In genomic region chr4:150782921-150783320, GRCh38 we compare ENCODE assay signal across 17 cellular contexts.
DNase-seq lines count a peak whose midpoint lies in the region; ATAC-seq and TF ChIP-seq lines count a peak whose summit lies in the region.
"Had no signal": no experiment of that assay in that cellular context is flagged by ENCODE, and none has a peak within 500 bp of the region (broad histone marks: within the 10 kb centered on the region; RNA-seq: fewer than 3 reads in every experiment).

No MANE protein-coding gene starts in this region.

- H3K79me2 ChIP-seq in DND-41 (ENCODE audit: insufficient read depth, low read length) (no peaks in the 10 kb centered on the region), mesendoderm (ENCODE audit: control insufficient read depth, insufficient read depth, low read length) (no peaks in the 10 kb centered on the region)

- no peaks in the 10 kb centered on the region for H3K36me3 ChIP-seq in DND-41 (ENCODE audit: insufficient read depth, low read length)
- no peaks in the 10 kb centered on the region for H3K36me3 ChIP-seq in mesendoderm (ENCODE audit: control insufficient read depth, insufficient read depth, low read length)
- H3K36me3 ChIP-seq: esophagus squamous epithelium had no signal

- no peaks in the 10 kb centered on the region for H3K9me3 Mint-ChIP-seq in central memory CD8-positive, alpha-beta T cell
- H3K9me3 Mint-ChIP-seq: dendritic cell treated with granulocyte-macrophage colony-stimulating factor and Interleukin-4, amounts not matched to agents 40 ng/mL and 50 ng/mL, for 4 days had no signal

- H3K4me1 ChIP-seq in DND-41 (ENCODE audit: insufficient read depth, low read length): no peaks in the 10 kb centered on the region
- peaks cover 6% of the 10 kb centered on the region for H3K4me1 ChIP-seq in mesendoderm (ENCODE audit: control insufficient read depth, low read depth, low read length)
- H3K4me1 ChIP-seq: esophagus squamous epithelium had no signal

- H3K27me3 ChIP-seq in DND-41 (ENCODE audit: insufficient read depth, low read length, poor library complexity) (no peaks in the 10 kb centered on the region), mesendoderm (ENCODE audit: insufficient read depth, low read length, poor library complexity) (no peaks in the 10 kb centered on the region)
- H3K27me3 ChIP-seq: esophagus squamous epithelium had no signal

- H3K4me3 Mint-ChIP-seq in central memory CD8-positive, alpha-beta T cell: no peak overlapping the region
- H3K4me3 Mint-ChIP-seq: activated CD8-positive, alpha-beta memory T cell treated with anti-CD3 and anti-CD28 coated beads, Interleukin-2, amount 10 ng/mL, durations not matched to agents 7 days and 5 days; dendritic cell treated with granulocyte-macrophage colony-stimulating factor and Interleukin-4, amounts not matched to agents 40 ng/mL and 50 ng/mL, for 4 days had no signal

- H3K4me2 ChIP-seq in DND-41 (ENCODE audit: insufficient read depth, low read length): no peak overlapping the region
- H3K4me2 ChIP-seq in mesendoderm (ENCODE audit: low read length): no peak overlapping the region

- H3K4ac ChIP-seq in mesendoderm (ENCODE audit: low read depth, low read length): no peak overlapping the region

- H3K9me3 ChIP-seq in DND-41 (ENCODE audit: insufficient read depth, low read length, severe bottlenecking): no peaks in the 10 kb centered on the region
- H3K9me3 ChIP-seq: esophagus squamous epithelium had no signal

- in situ Hi-C loops in GM13976 (cut with MboI; ENCODE audit: low sequenced_read_pairs, unreplicated experiment): no loop called here

- no peaks in the 10 kb centered on the region for H3K27me3 Mint-ChIP-seq in central memory CD8-positive, alpha-beta T cell
- H3K27me3 Mint-ChIP-seq: activated CD8-positive, alpha-beta memory T cell treated with anti-CD3 and anti-CD28 coated beads, Interleukin-2, amount 10 ng/mL, durations not matched to agents 7 days and 5 days; dendritic cell treated with granulocyte-macrophage colony-stimulating factor and Interleukin-4, amounts not matched to agents 40 ng/mL and 50 ng/mL, for 4 days had no signal

- no peak overlapping the region for H2AFZ ChIP-seq in DND-41 (ENCODE audit: low read depth, low read length)

- no peaks in the 10 kb centered on the region for H4K20me1 ChIP-seq in DND-41 (ENCODE audit: insufficient read depth, low read length)

- H3K9ac ChIP-seq in DND-41 (ENCODE audit: low read depth, low read length) (no peak overlapping the region), mesendoderm (ENCODE audit: low read length) (no peak overlapping the region)

- ATAC-seq in DND-41 (ENCODE audit: insufficient read depth, low read depth) (no peak), GM18519 (IDR thresholded peaks at IDR 0.05; ENCODE audit: low FRiP score, unreplicated experiment) (no peak), GM19035 (IDR thresholded peaks at IDR 0.05; ENCODE audit: unreplicated experiment) (no peak)
- no peak for ATAC-seq in central memory CD8-positive, alpha-beta T cell (replicated peaks; ENCODE audit: extremely low read depth, poor library complexity, severe bottlenecking)
- ATAC-seq: activated CD8-positive, alpha-beta memory T cell treated with anti-CD3 and anti-CD28 coated beads, Interleukin-2, amount 10 ng/mL, durations not matched to agents 7 days and 5 days; HCT116; Panc1 had no signal

- no peak overlapping the region for H2BK120ac ChIP-seq in mesendoderm (ENCODE audit: low read depth, low read length)

- H3K27ac Mint-ChIP-seq in central memory CD8-positive, alpha-beta T cell (ENCODE audit: low read depth): peak overlapping the region; percentile 17
- H3K27ac Mint-ChIP-seq: activated CD8-positive, alpha-beta memory T cell treated with anti-CD3 and anti-CD28 coated beads, Interleukin-2, amount 10 ng/mL, durations not matched to agents 7 days and 5 days; dendritic cell treated with granulocyte-macrophage colony-stimulating factor and Interleukin-4, amounts not matched to agents 40 ng/mL and 50 ng/mL, for 4 days had no signal

- no peak overlapping the region for H2BK5ac ChIP-seq in mesendoderm (ENCODE audit: low read length)

- no peak overlapping the region for H4K5ac ChIP-seq in mesendoderm (ENCODE audit: low read length)

- H2BK15ac ChIP-seq in mesendoderm (replicated peaks; ENCODE audit: low read depth): no peak overlapping the region

- no CpG with 5 or more reads among the region's 2 CpGs for WGBS in mesendoderm (ENCODE audit: extremely low coverage, insufficient coverage, low lambda C conversion rate)

- H4K8ac ChIP-seq in mesendoderm (ENCODE audit: low read depth, low read length): no peak overlapping the region

- H3K27ac ChIP-seq in DND-41 (ENCODE audit: low read length): peak overlapping the region; percentile 26; the same call in 1 of the 2 replicates
- H3K27ac ChIP-seq in mesendoderm (ENCODE audit: low read depth, low read length): no peak overlapping the region
- H3K27ac ChIP-seq: esophagus squamous epithelium, skin epidermis had no signal

- no peaks in the 10 kb centered on the region for H3K79me1 ChIP-seq in mesendoderm (ENCODE audit: low read length)

- peaks cover 5% of the 10 kb centered on the region for H3K36me3 Mint-ChIP-seq in central memory CD8-positive, alpha-beta T cell (ENCODE audit: insufficient read depth)
- H3K36me3 Mint-ChIP-seq: activated CD8-positive, alpha-beta memory T cell treated with anti-CD3 and anti-CD28 coated beads, Interleukin-2, amount 10 ng/mL, durations not matched to agents 7 days and 5 days had no signal

- H3K4me3 ChIP-seq in DND-41 (ENCODE audit: low read depth in 1 of 2, low read length in 2 of 2): no peak overlapping the region
- H3K4me3 ChIP-seq in mesendoderm (ENCODE audit: low read length): no peak overlapping the region
- H3K4me3 ChIP-seq: esophagus squamous epithelium, skin epidermis had no signal

- no peak overlapping the region for H3K56ac ChIP-seq in mesendoderm (ENCODE audit: low read length)

- H3K23ac ChIP-seq in mesendoderm (ENCODE audit: low read length): no peak overlapping the region

- no peak overlapping the region for H2AK5ac ChIP-seq in mesendoderm (ENCODE audit: low read length)

- TF ChIP-seq CTCF in DND-41 (IDR thresholded peaks at IDR 0.05; ENCODE audit: borderline replicate concordance, extremely low read depth, low read length, poor library complexity, severe bottlenecking): no peak
- no peak for TF ChIP-seq CTCF in GM13976 (IDR thresholded peaks at IDR 0.05; ENCODE audit: borderline replicate concordance, control extremely low read depth, extremely low read depth, insufficient read depth, missing control alignments)

- no peak overlapping the region for H3K18ac ChIP-seq in mesendoderm (ENCODE audit: low read length)

- DNase-seq in DND-41 (no peak), NCI-H82 treated with DMSO at 0.1 percent for 48 hours (lab: John Stamatoyannopoulos, UW; ENCODE audit: unreplicated experiment) (peak; percentile 6), mesendoderm (peak; percentile 33), GM13976 (ENCODE audit: low spot score) (no peak), T-helper 2 cell (no peak)
- DNase-seq in central memory CD8-positive, alpha-beta T cell (ENCODE audit: low spot score in 2 of 2): no peak
- DNase-seq: activated CD8-positive, alpha-beta memory T cell treated with anti-CD3 and anti-CD28 coated beads, Interleukin-2, amount 10 ng/mL, durations not matched to agents 7 days and 5 days; esophagus squamous epithelium; hippocampal formation; kidney glomerular epithelial cell; NCI-H526 treated with DMSO at 0.1 percent for 48 hours had no signal

- peaks cover 8% of the 10 kb centered on the region for H3K4me1 Mint-ChIP-seq in central memory CD8-positive, alpha-beta T cell
- H3K4me1 Mint-ChIP-seq: activated CD8-positive, alpha-beta memory T cell treated with anti-CD3 and anti-CD28 coated beads, Interleukin-2, amount 10 ng/mL, durations not matched to agents 7 days and 5 days had no signal

Comparison
In these comparisons a context has a peak if more than half of its experiments do, and no peak if none do; other contexts are left out.
1. DNase-seq: peak in NCI-H82 treated with DMSO at 0.1 percent for 48 hours (single experiment) and mesendoderm (single experiment); none in DND-41 (single experiment), central memory CD8-positive, alpha-beta T cell (0 of 2), GM13976 (single experiment) and T-helper 2 cell (0 of 5).